23 cellular contexts compared by ENCODE assay signal in the genomic region with DNA sequence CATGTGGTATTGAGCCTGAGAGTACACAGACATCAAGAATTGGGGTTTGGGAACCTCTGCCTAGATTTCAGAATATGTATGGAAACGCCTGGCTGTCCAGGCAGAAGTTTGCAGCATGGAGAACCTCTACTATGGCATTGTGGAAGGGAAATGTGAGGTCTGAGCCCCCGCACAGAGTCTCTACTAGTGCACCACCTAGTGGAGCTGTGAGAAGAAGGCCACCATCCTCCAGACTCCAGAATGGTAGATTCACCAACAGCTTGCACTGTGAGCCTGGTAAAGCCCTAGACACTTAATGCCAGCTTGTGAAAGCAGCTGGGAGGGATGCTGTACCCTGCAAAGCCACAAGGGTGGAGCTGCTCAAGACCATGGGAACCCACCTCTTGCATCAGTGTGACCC.
A peak's percentile ranks its signal among the peaks of the same experiment; 100 is the strongest.
DNase-seq lines count a peak whose midpoint lies in the region; ATAC-seq, FAIRE-seq and TF ChIP-seq lines count a peak whose summit lies in the region.
"Had no signal": no experiment of that assay in that cellular context is flagged by ENCODE, and none has a peak within 500 bp of the region (broad histone marks: within the 10 kb centered on the region; RNA-seq: fewer than 3 reads in every experiment).

No MANE protein-coding gene starts in this region.

- no peak overlapping the region for H2BK20ac ChIP-seq in H9 (ENCODE audit: low read depth, low read length, poor library complexity, severe bottlenecking)
- H2BK20ac ChIP-seq in H1 (ENCODE audit: low read length) = no peak overlapping the region

- no peaks in the 10 kb centered on the region for H3K4me1 ChIP-seq in H9 (ENCODE audit: insufficient read depth, low read length)
- no peaks in the 10 kb centered on the region for H3K4me1 ChIP-seq in H1 (replicated peaks in 1 of 4; ENCODE audit: control insufficient read depth in 3 of 4, insufficient read depth in 4 of 4, low read length in 3 of 4)
- H3K4me1 ChIP-seq: BLaER1 had no signal

- no peak overlapping the region for H2AFZ ChIP-seq in H9 (ENCODE audit: low read length)
- H2AFZ ChIP-seq in H1 (ENCODE audit: low read length) = no peak overlapping the region; the same call in 1 of the 2 replicates

- no peaks in the 10 kb centered on the region for H3K27me3 ChIP-seq in H9 (ENCODE audit: insufficient read depth, low read length)
- H3K27me3 ChIP-seq in H1 (replicated peaks in 1 of 4; ENCODE audit: control insufficient read depth in 3 of 4, extremely low read depth in 1 of 4, insufficient read depth in 3 of 4, low read length in 3 of 4) = no peaks in the 10 kb centered on the region
- H3K27me3 ChIP-seq: BLaER1 had no signal

- no peak overlapping the region for H2BK12ac ChIP-seq in H9 (ENCODE audit: insufficient read length, low read depth, low read length)
- no peak overlapping the region for H2BK12ac ChIP-seq in H1 (ENCODE audit: low read depth, low read length)

- H3K79me1 ChIP-seq in H9 (ENCODE audit: insufficient read depth, low read depth, low read length, poor library complexity, severe bottlenecking) (no peaks in the 10 kb centered on the region), H1 (ENCODE audit: low read depth, low read length) (no peaks in the 10 kb centered on the region)

- no peaks in the 10 kb centered on the region for H3K79me2 ChIP-seq in H9 (ENCODE audit: insufficient read depth, low read length)
- no peaks in the 10 kb centered on the region for H3K79me2 ChIP-seq in H1 (ENCODE audit: control insufficient read depth in 1 of 2, insufficient read depth in 2 of 2, low read length in 2 of 2)

- H3K27ac ChIP-seq in C4-2B = no peak overlapping the region
- H3K27ac ChIP-seq in H9 (ENCODE audit: insufficient read length, low read depth, low read length) = no peak overlapping the region
- H3K27ac ChIP-seq in H1 (ENCODE audit: low read depth, low read length) = no peak overlapping the region
- H3K27ac ChIP-seq: BLaER1, KMS-11, SK-N-MC had no signal

- H3K9me3 ChIP-seq in H9 (ENCODE audit: control insufficient read depth, low read depth, low read length) = no peaks in the 10 kb centered on the region
- no peaks in the 10 kb centered on the region for H3K9me3 ChIP-seq in H1 (ENCODE audit: insufficient read depth in 2 of 2, low read depth in 1 of 2, low read length in 1 of 2)
- H3K9me3 ChIP-seq: BLaER1 had no signal

- H3K9ac ChIP-seq in H9 (ENCODE audit: extremely low read depth, insufficient read length, low read length) (no peak overlapping the region), H1 (replicated peaks in 1 of 4; ENCODE audit: extremely low read depth in 1 of 4, low read depth in 3 of 4, low read length in 3 of 4) (no peak overlapping the region)
- H3K9ac ChIP-seq: BLaER1, KMS-11 had no signal

- H4K5ac ChIP-seq in H9 (ENCODE audit: insufficient read length, low read depth, low read length) = no peak overlapping the region
- H4K5ac ChIP-seq in H1 (ENCODE audit: insufficient read length, low read depth, low read length) = no peak overlapping the region

- peaks cover 0 to 7% (median 4%) of the 10 kb centered on the region in 3 experiments; a peak in 5 of 7 replicates for H3K36me3 Mint-ChIP-seq in H9 (ENCODE audit: insufficient read depth in 1 of 3, low read depth in 3 of 3)
- H3K36me3 Mint-ChIP-seq: CD8-positive, alpha-beta T cell had no signal

- TF ChIP-seq CTCF in C4-2B (conservative IDR thresholded peaks at IDR 0.05) = peak; percentile 29
- 0 out of 3 replicates have a peak, but pooled peaks have one; percentile 14 for TF ChIP-seq CTCF in H9 (conservative IDR thresholded peaks at IDR 0.05)
- peak in 1 of 3 experiments; percentile 41; a peak in 2 of 4 replicates for TF ChIP-seq CTCF in H1 (IDR thresholded peaks at IDR 0.05; ENCODE audit: control extremely low read depth in 1 of 3, insufficient read depth in 1 of 3, low read depth in 1 of 3, low read length in 3 of 3)
- no peak for TF ChIP-seq CTCF in lower leg skin (IDR thresholded peaks at IDR 0.05)

- no peak overlapping the region for H3K56ac ChIP-seq in H9 (ENCODE audit: insufficient read length, low read depth, low read length)
- H3K56ac ChIP-seq in H1 (replicated peaks; ENCODE audit: insufficient read length, low read depth, low read length) = no peak overlapping the region

- no peak for TF ChIP-seq POLR2A in H1 (IDR thresholded peaks at IDR 0.05; ENCODE audit: control extremely low read depth in 1 of 2, low read depth in 2 of 2, low read length in 2 of 2)
- no peak for TF ChIP-seq POLR2A in lower leg skin (IDR thresholded peaks at IDR 0.05)

- H3K9me3 Mint-ChIP-seq in H9 = peaks cover 10 to 14% of the 10 kb centered on the region in 2 experiments; a peak in 3 of 5 replicates

- H3K14ac ChIP-seq in H9 (ENCODE audit: insufficient read depth, low read length) = no peak overlapping the region
- no peak overlapping the region for H3K14ac ChIP-seq in H1 (ENCODE audit: insufficient read length)

- TF ChIP-seq RAD21 in H1 (IDR thresholded peaks at IDR 0.05 in 1 of 2, conservative IDR thresholded peaks at IDR 0.05 in 1 of 2; ENCODE audit: low read depth in 2 of 2, low read length in 2 of 2) = peak; percentile 32 to 47; a peak in 3 of 4 replicates

- POLR2A ChIA-PET in H1 (lab: Charles Lee; ENCODE audit: partially characterized antibody) = interaction anchor here (1.1 kb wide), 1 partner anchor 11 kb away, joined by 3 read pairs; no protein-coding TSS in a partner anchor

- H3K18ac ChIP-seq in H9 (ENCODE audit: insufficient read length, low read depth, low read length) (no peak overlapping the region), H1 (ENCODE audit: extremely low read depth, low read length) (no peak overlapping the region)

- H3K36me3 ChIP-seq in H1 (ENCODE audit: control insufficient read depth in 2 of 4, insufficient read depth in 4 of 4, low read length in 3 of 4) = no peaks in the 10 kb centered on the region
- H3K36me3 ChIP-seq: BLaER1 had no signal

- no peak overlapping the region for H3K23ac ChIP-seq in H9 (ENCODE audit: insufficient read length, low read depth, low read length)
- H3K23ac ChIP-seq in H1 (ENCODE audit: insufficient read length) = no peak overlapping the region

- CTCF ChIA-PET in H1 (lab: Charles Lee; ENCODE audit: partially characterized antibody) = interaction anchor here (0.7 to 0.9 kb wide), 3 partner anchors 14 to 326 kb away, joined by 3 read pairs; no protein-coding TSS in a partner anchor

- WGBS in H9 (ENCODE audit: extremely low coverage, insufficient read length, low lambda C conversion rate) = no CpG with 5 or more reads among the region's 2 CpGs
- WGBS in H1 (ENCODE audit: extremely low coverage in 1 of 2, insufficient coverage in 1 of 2, insufficient read length in 1 of 2, insufficient replicate concordance in 2 of 2, low coverage in 1 of 2, low lambda C conversion rate in 2 of 2, missing lambda C conversion rate in 1 of 2), 2 experiments = 92% methylated on average over 2 of the region's 2 CpGs; no CpG with 5 or more reads in 1 of the 2 experiments
- WGBS in lower leg skin, 2 donors = 86 to 91% methylated on average over 2 of the region's 2 CpGs

- no peak overlapping the region for H4K8ac ChIP-seq in H9 (replicated peaks; ENCODE audit: insufficient read length, low read depth, low read length)
- no peak overlapping the region for H4K8ac ChIP-seq in H1 (ENCODE audit: extremely low read depth, insufficient read depth, low read length)

- H2BK15ac ChIP-seq in H9 (ENCODE audit: low read depth, low read length) (no peak overlapping the region), H1 (ENCODE audit: low read length) (no peak overlapping the region)

- H2AK5ac ChIP-seq in H9 (ENCODE audit: insufficient read length, low read length) = no peak overlapping the region
- H2AK5ac ChIP-seq in H1 (ENCODE audit: low read depth, low read length) = no peak overlapping the region

- H3T11ph ChIP-seq in H9 (ENCODE audit: low read length) = no peak overlapping the region

- no peaks in the 10 kb centered on the region; the same call in 1 of the 2 replicates for H3K27me3 Mint-ChIP-seq in H9 (ENCODE audit: low read depth)
- H3K27me3 Mint-ChIP-seq: T-helper 17 cell had no signal

- intact Hi-C loops in lower leg skin (cut with DNase I; ENCODE audit: low total_unique reads) = no loop called here

- DNase-seq in H9 (no peak), NAMALWA (ENCODE audit: low spot score) (peak; percentile 7), H1 (ENCODE audit: low read depth in 1 of 2, low spot score in 2 of 2) (no peak), cortex of kidney (lab: John Stamatoyannopoulos, UW) (no peak), lower leg skin (ENCODE audit: low spot score in 2 of 2) (no peak)
- DNase-seq: ACHN; CD8-positive, alpha-beta T cell; GF-D8; HFFc6; NCI-H1092 treated with DMSO at 0.1 percent for 48 hours; NCI-H1436 treated with DMSO at 0.1 percent for 48 hours; NCI-H69; OCI-M1; SW 1271; T-helper 17 cell had no signal

- no peak for TF ChIP-seq EP300 in H1 (IDR thresholded peaks at IDR 0.05; ENCODE audit: borderline replicate concordance in 1 of 2, low read depth in 2 of 2, low read length in 2 of 2)

- H3K4me1 Mint-ChIP-seq in H9 = no peaks in the 10 kb centered on the region
- H3K4me1 Mint-ChIP-seq: T-helper 17 cell had no signal

- H3K4me3 Mint-ChIP-seq in H9 = no peak overlapping the region
- H3K4me3 Mint-ChIP-seq: CD8-positive, alpha-beta T cell; HFFc6; T-helper 17 cell had no signal

- H3K23me2 ChIP-seq in H9 (ENCODE audit: insufficient read length, low read depth, low read length, poor library complexity, severe bottlenecking) (no peaks in the 10 kb centered on the region), H1 (ENCODE audit: low read depth, low read length) (no peaks in the 10 kb centered on the region)

- H3K4ac ChIP-seq in H9 (ENCODE audit: low read depth, low read length) (no peak overlapping the region), H1 (replicated peaks; ENCODE audit: insufficient read length, low read depth, low read length) (no peak overlapping the region)

- no peak for FAIRE-seq in H1 (lab: Jason Lieb, UNC)
- FAIRE-seq: GM19239, H54 had no signal

- no peaks in the 10 kb centered on the region for H4K20me1 ChIP-seq in H9 (ENCODE audit: control insufficient read depth, insufficient read depth, insufficient read length)
- H4K20me1 ChIP-seq in H1 (replicated peaks in 1 of 2; ENCODE audit: control insufficient read depth in 1 of 2, insufficient read depth in 2 of 2, low read length in 2 of 2) = no peaks in the 10 kb centered on the region
- H4K20me1 ChIP-seq: BLaER1 had no signal

- no peak overlapping the region for H2BK5ac ChIP-seq in H9 (ENCODE audit: insufficient read length, low read length)
- H2BK5ac ChIP-seq in H1 (ENCODE audit: low read depth, low read length) = no peak overlapping the region

- H3K4me2 ChIP-seq in H9 (ENCODE audit: insufficient read depth, insufficient read length, low read length) (no peak overlapping the region), H1 (ENCODE audit: insufficient read depth in 1 of 2, low read depth in 2 of 2, low read length in 2 of 2) (no peak overlapping the region)
- H3K4me2 ChIP-seq: BLaER1, KMS-11 had no signal

- H4K91ac ChIP-seq in H9 (ENCODE audit: insufficient read length, low read depth, low read length) = no peak overlapping the region
- no peak overlapping the region for H4K91ac ChIP-seq in H1 (replicated peaks; ENCODE audit: insufficient read length, low read length)

- ATAC-seq in GM21515 (IDR thresholded peaks at IDR 0.05; ENCODE audit: unreplicated experiment) = no peak
- ATAC-seq: CD8-positive, alpha-beta T cell; Right ventricle myocardium inferior; T-helper 17 cell had no signal

- H3K4me3 ChIP-seq in H1 (ENCODE audit: extremely low read depth in 1 of 4, insufficient read depth in 2 of 4, low read depth in 3 of 4, low read length in 4 of 4) (no peak overlapping the region), lower leg skin (ENCODE audit: low read depth, poor library complexity, severe bottlenecking) (no peak overlapping the region)
- H3K4me3 ChIP-seq: BLaER1, SK-N-MC had no signal

- no peak overlapping the region for H3K27ac Mint-ChIP-seq in H9
- H3K27ac Mint-ChIP-seq: CD8-positive, alpha-beta T cell; HFFc6; T-helper 17 cell had no signal

- no peak overlapping the region for H2BK120ac ChIP-seq in H9 (ENCODE audit: low read depth, low read length, poor library complexity, severe bottlenecking)
- H2BK120ac ChIP-seq in H1 (replicated peaks; ENCODE audit: low read depth, low read length) = no peak overlapping the region

Comparison
In these comparisons a context has a peak if more than half of its experiments do, and no peak if none do; other contexts are left out.
1. CTCF ChIP-seq: peak in C4-2B (single experiment) and H9 (single experiment); none in lower leg skin (0 of 3).